Comparison of ENCODE assay signal across 1 cellular context in the genomic region with DNA sequence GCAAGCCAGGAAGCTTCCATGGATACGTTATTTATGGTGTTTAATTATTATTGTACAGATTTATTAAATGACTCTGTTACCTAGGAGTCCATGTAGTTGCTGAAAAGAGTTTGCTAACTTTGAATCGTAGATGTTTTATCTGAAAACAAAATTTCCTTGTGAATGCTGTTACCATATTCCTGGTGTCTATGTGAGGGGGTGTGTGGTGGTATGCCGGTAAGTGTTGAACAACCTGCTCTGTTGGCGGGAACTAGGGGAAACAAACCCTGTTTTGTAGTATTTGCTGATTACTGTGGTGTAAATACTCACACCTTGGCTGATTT.
A peak's percentile ranks its signal among the peaks of the same experiment; 100 is the strongest.
TF ChIP-seq lines count a peak whose summit lies in the region.

No MANE protein-coding gene starts in this region.

TF ChIP-seq in HepG2, 621 proteins besides CTCF, POLR2A, EP300 and RAD21 (continued from another document):
- TF ChIP-seq ZMAT3 (CRISPR knock-in tag; conservative IDR thresholded peaks at IDR 0.05): peak; percentile 62
- TF ChIP-seq KAT8 (CRISPR knock-in tag; IDR thresholded peaks at IDR 0.05): no peak
- TF ChIP-seq TBX3 (IDR thresholded peaks at IDR 0.05; ENCODE audit: borderline replicate concordance): 0 out of 2 replicates have a peak, but pooled peaks have one; percentile 12
- TF ChIP-seq ZNF354B (CRISPR knock-in tag; IDR thresholded peaks at IDR 0.05): 0 out of 2 replicates have a peak, but pooled peaks have one; percentile 23
- 0 out of 2 replicates have a peak, but pooled peaks have one; percentile 19 for TF ChIP-seq ZSCAN31 (CRISPR knock-in tag; IDR thresholded peaks at IDR 0.05; ENCODE audit: low read depth)
- no peak for TF ChIP-seq TOPORS (CRISPR knock-in tag; IDR thresholded peaks at IDR 0.05)
- TF ChIP-seq ZBTB7A (CRISPR knock-in tag; IDR thresholded peaks at IDR 0.05): 0 out of 2 replicates have a peak, but pooled peaks have one; percentile 9
- TF ChIP-seq ATF1 (CRISPR knock-in tag; IDR thresholded peaks at IDR 0.05): peak; percentile 61; the same call in 1 of the 2 replicates
- TF ChIP-seq TCF7L2 (IDR thresholded peaks at IDR 0.05; ENCODE audit: low read depth, low read length): 0 out of 2 replicates have a peak, but pooled peaks have one; percentile 18
- 0 out of 2 replicates have a peak, but pooled peaks have one; percentile 55 for TF ChIP-seq TBX2 (CRISPR knock-in tag; IDR thresholded peaks at IDR 0.05; ENCODE audit: borderline replicate concordance)
- no peak for TF ChIP-seq TAF1 (CRISPR knock-in tag; IDR thresholded peaks at IDR 0.05)
- 0 out of 2 replicates have a peak, but pooled peaks have one; percentile 2 for TF ChIP-seq NFIB (CRISPR knock-in tag; IDR thresholded peaks at IDR 0.05; ENCODE audit: borderline replicate concordance)
- TF ChIP-seq, protein P1, sequence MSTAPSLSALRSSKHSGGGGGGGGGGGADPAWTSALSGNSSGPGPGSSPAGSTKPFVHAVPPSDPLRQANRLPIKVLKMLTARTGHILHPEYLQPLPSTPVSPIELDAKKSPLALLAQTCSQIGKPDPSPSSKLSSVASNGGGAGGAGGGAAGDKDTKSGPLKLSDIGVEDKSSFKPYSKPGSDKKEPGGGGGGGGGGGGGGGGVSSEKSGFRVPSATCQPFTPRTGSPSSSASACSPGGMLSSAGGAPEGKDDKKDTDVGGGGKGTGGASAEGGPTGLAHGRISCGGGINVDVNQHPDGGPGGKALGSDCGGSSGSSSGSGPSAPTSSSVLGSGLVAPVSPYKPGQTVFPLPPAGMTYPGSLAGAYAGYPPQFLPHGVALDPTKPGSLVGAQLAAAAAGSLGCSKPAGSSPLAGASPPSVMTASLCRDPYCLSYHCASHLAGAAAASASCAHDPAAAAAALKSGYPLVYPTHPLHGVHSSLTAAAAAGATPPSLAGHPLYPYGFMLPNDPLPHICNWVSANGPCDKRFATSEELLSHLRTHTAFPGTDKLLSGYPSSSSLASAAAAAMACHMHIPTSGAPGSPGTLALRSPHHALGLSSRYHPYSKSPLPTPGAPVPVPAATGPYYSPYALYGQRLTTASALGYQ (CRISPR knock-in tag; IDR thresholded peaks at IDR 0.05): no peak
- 0 out of 2 replicates have a peak, but pooled peaks have one; percentile 7 for TF ChIP-seq KDM4B (CRISPR knock-in tag; IDR thresholded peaks at IDR 0.05)
- 0 out of 2 replicates have a peak, but pooled peaks have one; percentile 20 for TF ChIP-seq ZSCAN22 (CRISPR knock-in tag; IDR thresholded peaks at IDR 0.05)
